Comparison of ENCODE assay signal across 17 cellular contexts in genomic region chr16:86287641-86288201, GRCh38.
"Had no signal": no experiment of that assay in that cellular context is flagged by ENCODE, and none has a peak within 500 bp of the region (broad histone marks: within the 10 kb centered on the region; RNA-seq: fewer than 3 reads in every experiment).

No MANE protein-coding gene starts in this region.

- H3K27ac Mint-ChIP-seq: activated B cell treated with CpG ODN at 0.5 μM for 24 hours; activated CD4-positive, alpha-beta T cell treated with anti-CD3 and anti-CD28 coated beads, Interleukin-2, amount 10 ng/mL, durations not matched to agents 24 days and 14 days; activated naive CD8-positive, alpha-beta T cell; dendritic cell treated with granulocyte-macrophage colony-stimulating factor and Interleukin-4, amounts not matched to agents 40 ng/mL and 50 ng/mL, for 4 days; T-helper 1 cell treated with Interleukin-12 subunit alpha and Interleukin-12 subunit beta and Interleukin-4 antibody, amounts not matched to agents 30 μg/mL and 1 μg/mL, for 36 hours had no signal

- H3K4me3 ChIP-seq: thyroid gland had no signal

- H3K36me3 ChIP-seq: brain microvascular endothelial cell, esophagus muscularis mucosa, thyroid gland had no signal

- H3K4me3 Mint-ChIP-seq: activated B cell treated with CpG ODN at 0.5 μM for 24 hours; activated CD4-positive, alpha-beta T cell treated with anti-CD3 and anti-CD28 coated beads, Interleukin-2, amount 10 ng/mL, durations not matched to agents 24 days and 14 days; activated naive CD8-positive, alpha-beta T cell; dendritic cell treated with granulocyte-macrophage colony-stimulating factor and Interleukin-4, amounts not matched to agents 40 ng/mL and 50 ng/mL, for 4 days; naive B cell; T-helper 1 cell treated with Interleukin-12 subunit alpha and Interleukin-12 subunit beta and Interleukin-4 antibody, amounts not matched to agents 30 μg/mL and 1 μg/mL, for 36 hours had no signal

- H3K9me3 ChIP-seq: esophagus muscularis mucosa, thyroid gland had no signal

- H3K4me1 Mint-ChIP-seq: activated B cell treated with CpG ODN at 0.5 μM for 24 hours; activated CD4-positive, alpha-beta T cell treated with anti-CD3 and anti-CD28 coated beads, Interleukin-2, amount 10 ng/mL, durations not matched to agents 24 days and 14 days had no signal

- H3K27ac ChIP-seq: brain microvascular endothelial cell, esophagus muscularis mucosa, thyroid gland had no signal

- ATAC-seq: stimulated activated naive CD8-positive, alpha-beta T cell treated with anti-CD3 and anti-CD28 coated beads, Interleukin-15, Interleukin-2, amounts not matched to agents 100 U/mL and 50 U/mL, for 24 hours had no signal

- DNase-seq: activated B cell treated with CpG ODN at 0.5 μM for 24 hours; activated CD4-positive, alpha-beta T cell treated with anti-CD3 and anti-CD28 coated beads, Interleukin-2, amount 10 ng/mL, durations not matched to agents 24 days and 14 days; activated CD8-positive, alpha-beta memory T cell treated with anti-CD3 and anti-CD28 coated beads for 24 hours; activated effector memory CD4-positive, alpha-beta T cell treated with anti-CD3 and anti-CD28 coated beads, Interleukin-2, amount 50 U/mL, for 16 hours; brain microvascular endothelial cell; head of caudate nucleus; naive B cell; nucleus accumbens; SHP77 treated with DMSO at 0.1 percent for 48 hours; stimulated activated CD4-positive, alpha-beta T cell treated with anti-CD3 and anti-CD28 coated beads, Interleukin-4, amount 100 ng/mL, for 1 hour; stimulated activated CD8-positive, alpha-beta memory T cell treated with anti-CD3 and anti-CD28 coated beads, Interleukin-4, amount 100 ng/mL, for 48 hours; stimulated activated naive CD8-positive, alpha-beta T cell treated with anti-CD3 and anti-CD28 coated beads, Interleukin-15, Interleukin-2, amounts not matched to agents 100 U/mL and 50 U/mL, for 24 hours; thyroid gland had no signal

- H3K36me3 Mint-ChIP-seq: activated naive CD8-positive, alpha-beta T cell; naive B cell had no signal

- H3K9me3 Mint-ChIP-seq: activated B cell treated with CpG ODN at 0.5 μM for 24 hours; activated CD4-positive, alpha-beta T cell treated with anti-CD3 and anti-CD28 coated beads, Interleukin-2, amount 10 ng/mL, durations not matched to agents 24 days and 14 days; dendritic cell treated with granulocyte-macrophage colony-stimulating factor and Interleukin-4, amounts not matched to agents 40 ng/mL and 50 ng/mL, for 4 days; naive B cell; T-helper 1 cell treated with Interleukin-12 subunit alpha and Interleukin-12 subunit beta and Interleukin-4 antibody, amounts not matched to agents 30 μg/mL and 1 μg/mL, for 36 hours had no signal

- H3K4me1 ChIP-seq: thyroid gland had no signal

- H3K27me3 ChIP-seq: thyroid gland had no signal
